8 cellular contexts compared by ENCODE assay signal in the genomic region with DNA sequence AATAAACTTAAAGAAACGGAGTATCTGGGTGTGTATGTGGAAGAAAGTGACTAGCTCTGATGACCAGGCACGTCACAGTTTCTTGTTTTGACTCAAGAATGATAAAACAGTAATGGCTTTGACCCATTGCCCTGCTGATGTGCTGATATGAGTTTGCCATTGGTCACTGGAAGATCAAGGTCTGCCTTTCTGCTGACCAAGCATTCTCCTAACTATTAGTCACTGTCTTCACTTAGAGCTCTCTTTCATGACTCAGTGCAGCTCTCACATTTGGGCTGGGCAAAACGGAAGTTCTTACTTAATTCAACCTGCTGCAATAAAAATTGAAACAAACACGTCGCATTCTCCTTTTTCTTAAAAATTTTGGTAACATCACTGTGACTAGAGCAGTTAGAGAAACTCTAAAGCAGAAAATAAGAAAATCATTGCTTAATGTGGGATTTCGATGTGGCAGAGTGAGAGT.
DNase-seq lines count a peak whose midpoint lies in the region; ATAC-seq and TF ChIP-seq lines count a peak whose summit lies in the region.

No MANE protein-coding gene starts in this region.

- ATAC-seq in GM19438 (IDR thresholded peaks at IDR 0.05; ENCODE audit: low read depth, unreplicated experiment) (peak; percentile 86), HG03457 (IDR thresholded peaks at IDR 0.05; ENCODE audit: unreplicated experiment) (peak; percentile 97)
- peak; percentile 78 to 79 for ATAC-seq in naive thymus-derived CD8-positive, alpha-beta T cell

- peak overlapping the region; percentile 46 for H3K27ac ChIP-seq in VCaP

- POLR2A ChIA-PET in naive thymus-derived CD8-positive, alpha-beta T cell (lab: Charles Lee), result interaction anchor here (0.5 to 2.3 kb wide), 12 partner anchors 9 to 791 kb away, joined by 3 to 10 read pairs (median 4); partner anchors contain the start of gene BTG1

- H3K27ac Mint-ChIP-seq in naive thymus-derived CD8-positive, alpha-beta T cell, result peak overlapping the region; percentile 89 to 96 (median 92)

- H3K4me3 Mint-ChIP-seq in naive thymus-derived CD8-positive, alpha-beta T cell, result peak overlapping the region; percentile 61 to 84 (median 78)

- H3K36me3 Mint-ChIP-seq in naive thymus-derived CD8-positive, alpha-beta T cell, result peaks cover 0 to 3% (median 0%) of the 10 kb centered on the region in 3 donors

- DNase-seq in AG20443 (ENCODE audit: low spot score), result peak; percentile 76
- peak; percentile 93 for DNase-seq in choroid plexus epithelial cell (ENCODE audit: low read depth)
- peak in 7 of 10 donors; percentile 6 to 44 (median 20) for DNase-seq in naive thymus-derived CD8-positive, alpha-beta T cell
- peak; percentile 51 for DNase-seq in ureter (ENCODE audit: low spot score)
- DNase-seq in NCI-H748 (lab: John Stamatoyannopoulos, UW; ENCODE audit: unreplicated experiment), result no peak

- H3K9me3 Mint-ChIP-seq in naive thymus-derived CD8-positive, alpha-beta T cell, result no peaks in the 10 kb centered on the region

- no peak overlapping the region for H3K4me3 ChIP-seq in choroid plexus epithelial cell (ENCODE audit: low read depth, low read length)

- TF ChIP-seq CTCF in VCaP (conservative IDR thresholded peaks at IDR 0.05) (no peak), choroid plexus epithelial cell (conservative IDR thresholded peaks at IDR 0.05; ENCODE audit: low read depth, low read length) (no peak)

- no peaks in the 10 kb centered on the region for H3K27me3 Mint-ChIP-seq in naive thymus-derived CD8-positive, alpha-beta T cell

- H3K4me1 Mint-ChIP-seq in naive thymus-derived CD8-positive, alpha-beta T cell, result peaks cover 11 to 45% (median 37%) of the 10 kb centered on the region in 4 donors
